Comparison of ENCODE assay signal across 1 cellular context in the genomic region with DNA sequence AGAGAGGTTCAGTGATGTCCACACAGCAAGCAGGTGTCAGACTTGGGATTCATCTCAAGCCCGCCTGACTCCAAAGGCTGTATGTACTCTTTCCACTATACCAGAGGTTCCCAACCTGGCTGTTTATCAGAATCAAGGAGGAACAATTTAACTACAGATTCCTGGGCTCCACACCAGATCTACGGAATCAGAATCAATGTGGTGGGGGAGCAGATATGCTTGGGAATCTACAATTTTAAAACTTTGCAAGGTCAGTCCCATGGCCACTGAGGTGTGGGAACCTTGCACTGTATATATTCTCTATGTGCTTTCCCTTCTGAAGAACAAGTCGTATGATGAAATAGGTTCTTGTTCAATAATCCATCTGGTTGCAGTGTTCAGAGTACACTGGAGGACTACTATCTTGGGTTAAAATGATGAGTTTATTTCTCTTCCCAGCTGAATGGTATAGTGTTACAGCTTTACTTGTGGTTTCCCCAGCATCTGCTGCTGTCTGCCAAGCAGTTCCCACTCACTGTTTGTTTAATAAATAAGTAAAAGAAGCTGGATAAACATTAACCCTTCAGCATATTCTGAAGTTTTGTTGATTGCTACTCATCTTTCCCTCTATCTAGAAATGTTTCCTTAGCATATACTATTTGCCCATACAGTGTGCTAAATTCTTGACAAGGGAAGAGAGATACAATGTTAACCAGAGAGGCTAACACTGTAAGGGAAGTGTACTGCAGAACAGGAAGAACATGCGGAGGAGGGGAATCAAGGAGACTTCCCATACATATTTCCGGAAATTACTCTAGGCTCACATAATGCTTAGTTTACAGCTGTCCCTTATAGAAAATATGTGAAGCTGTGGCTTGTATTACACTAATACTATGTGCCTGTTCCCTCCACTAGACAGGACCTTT.
TF ChIP-seq lines count a peak whose summit lies in the region.

No MANE protein-coding gene starts in this region.

TF ChIP-seq in SK-N-SH treated with all-trans-retinoic acid at 6 μM for 48 hours, 23 proteins besides CTCF, POLR2A, EP300 and RAD21 (continued from another document):
- TF ChIP-seq ZFP30 (CRISPR knock-in tag; IDR thresholded peaks at IDR 0.05) (no peak), ARNTL (CRISPR knock-in tag; IDR thresholded peaks at IDR 0.05; ENCODE audit: borderline replicate concordance, low read depth) (no peak), ZNF565 (CRISPR knock-in tag; conservative IDR thresholded peaks at IDR 0.05; ENCODE audit: low read depth) (no peak), CSDC2 (CRISPR knock-in tag; IDR thresholded peaks at IDR 0.05) (no peak), TSHZ2 (CRISPR knock-in tag; IDR thresholded peaks at IDR 0.05) (no peak), OSR1 (CRISPR knock-in tag; IDR thresholded peaks at IDR 0.05) (no peak), ZNF8 (CRISPR knock-in tag; IDR thresholded peaks at IDR 0.05) (no peak)
- TF ChIP-seq, protein P1, sequence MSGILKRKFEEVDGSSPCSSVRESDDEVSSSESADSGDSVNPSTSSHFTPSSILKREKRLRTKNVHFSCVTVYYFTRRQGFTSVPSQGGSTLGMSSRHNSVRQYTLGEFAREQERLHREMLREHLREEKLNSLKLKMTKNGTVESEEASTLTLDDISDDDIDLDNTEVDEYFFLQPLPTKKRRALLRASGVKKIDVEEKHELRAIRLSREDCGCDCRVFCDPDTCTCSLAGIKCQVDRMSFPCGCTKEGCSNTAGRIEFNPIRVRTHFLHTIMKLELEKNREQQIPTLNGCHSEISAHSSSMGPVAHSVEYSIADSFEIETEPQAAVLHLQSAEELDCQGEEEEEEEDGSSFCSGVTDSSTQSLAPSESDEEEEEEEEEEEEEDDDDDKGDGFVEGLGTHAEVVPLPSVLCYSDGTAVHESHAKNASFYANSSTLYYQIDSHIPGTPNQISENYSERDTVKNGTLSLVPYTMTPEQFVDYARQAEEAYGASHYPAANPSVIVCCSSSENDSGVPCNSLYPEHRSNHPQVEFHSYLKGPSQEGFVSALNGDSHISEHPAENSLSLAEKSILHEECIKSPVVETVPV (CRISPR knock-in tag; IDR thresholded peaks at IDR 0.05) = no peak
- TF ChIP-seq, protein P2, sequence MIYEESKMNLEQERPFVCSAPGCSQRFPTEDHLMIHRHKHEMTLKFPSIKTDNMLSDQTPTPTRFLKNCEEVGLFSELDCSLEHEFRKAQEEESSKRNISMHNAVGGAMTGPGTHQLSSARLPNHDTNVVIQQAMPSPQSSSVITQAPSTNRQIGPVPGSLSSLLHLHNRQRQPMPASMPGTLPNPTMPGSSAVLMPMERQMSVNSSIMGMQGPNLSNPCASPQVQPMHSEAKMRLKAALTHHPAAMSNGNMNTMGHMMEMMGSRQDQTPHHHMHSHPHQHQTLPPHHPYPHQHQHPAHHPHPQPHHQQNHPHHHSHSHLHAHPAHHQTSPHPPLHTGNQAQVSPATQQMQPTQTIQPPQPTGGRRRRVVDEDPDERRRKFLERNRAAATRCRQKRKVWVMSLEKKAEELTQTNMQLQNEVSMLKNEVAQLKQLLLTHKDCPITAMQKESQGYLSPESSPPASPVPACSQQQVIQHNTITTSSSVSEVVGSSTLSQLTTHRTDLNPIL (CRISPR knock-in tag; IDR thresholded peaks at IDR 0.05; ENCODE audit: low read depth) = no peak
